Comparison of ENCODE assay signal across 20 cellular contexts in the genomic region with DNA sequence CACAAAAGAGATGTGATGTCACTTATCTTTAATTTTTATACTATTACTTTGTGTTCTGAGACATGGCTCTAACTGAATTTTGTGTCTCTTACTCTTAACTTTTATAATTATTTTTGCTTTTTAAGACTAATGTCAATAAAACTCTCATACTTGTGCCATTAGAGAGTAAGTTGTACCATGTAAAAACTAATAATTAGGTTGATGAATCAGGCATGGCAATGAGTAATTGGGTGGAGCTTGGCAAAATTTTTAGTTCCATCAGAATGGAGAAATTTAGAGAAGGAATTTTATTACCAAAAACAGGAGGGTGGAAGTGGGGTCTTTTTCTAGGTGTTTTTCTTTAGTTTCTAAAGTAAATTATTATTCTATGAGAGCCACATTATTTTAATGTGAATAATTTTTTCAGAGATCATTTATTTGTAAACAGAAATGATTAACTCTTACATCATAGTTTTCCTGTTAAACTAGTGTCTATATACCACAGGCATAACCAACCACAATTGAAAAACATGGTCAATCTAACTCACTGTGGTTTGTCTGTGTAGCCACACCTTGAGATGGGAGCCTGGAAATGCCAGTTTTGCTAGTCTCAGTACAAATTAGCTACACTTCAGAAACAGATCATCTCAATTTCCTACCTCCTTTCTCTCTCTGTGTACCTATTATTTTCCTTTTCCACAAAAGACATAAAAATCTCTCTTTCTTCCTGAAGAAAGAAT.
"Had no signal": no experiment of that assay in that cellular context is flagged by ENCODE, and none has a peak within 500 bp of the region (broad histone marks: within the 10 kb centered on the region; RNA-seq: fewer than 3 reads in every experiment).

No MANE protein-coding gene starts in this region.

- H3K9me3 ChIP-seq: psoas muscle, right lobe of liver had no signal

- H3K4me3 ChIP-seq: dorsolateral prefrontal cortex, esophagus muscularis mucosa, lung, psoas muscle, right lobe of liver, stomach, thoracic aorta had no signal

- ATAC-seq: activated CD4-positive, CD25-positive, alpha-beta regulatory T cell treated with anti-CD3 and anti-CD28 coated beads, Interleukin-2, amount 50 U/mL, for 24 hours; psoas muscle; right lobe of liver; T-cell had no signal

- H3K27me3 ChIP-seq: dorsolateral prefrontal cortex, esophagus muscularis mucosa, right lobe of liver, stomach had no signal

- H3K27ac ChIP-seq: dorsolateral prefrontal cortex, esophagus muscularis mucosa, psoas muscle, right lobe of liver, stomach, thoracic aorta had no signal

- H3K36me3 ChIP-seq: esophagus muscularis mucosa, right lobe of liver, stomach, thoracic aorta had no signal

- DNase-seq: activated CD4-positive, alpha-beta T cell treated with anti-CD3 and anti-CD28 coated beads, Interleukin-2, amount 50 U/mL, for 1 hour; activated CD8-positive, alpha-beta memory T cell treated with anti-CD3 and anti-CD28 coated beads for 24 hours; activated naive CD4-positive, alpha-beta T cell; activated naive CD8-positive, alpha-beta T cell treated with anti-CD3 and anti-CD28 coated beads, Interleukin-2, amount 10 ng/mL, durations not matched to agents 7 days and 5 days; dorsolateral prefrontal cortex; endodermal cell; foreskin melanocyte; head of caudate nucleus; immature natural killer cell; midbrain; psoas muscle; right lobe of liver; stimulated activated CD4-positive, alpha-beta T cell treated with anti-CD3 and anti-CD28 coated beads, Interleukin-1b, Interleukin-23, amount 100 ng/mL, for 48 hours; stomach; T-cell; T-helper 9 cell had no signal

- H3K4me1 ChIP-seq: esophagus muscularis mucosa, psoas muscle, right lobe of liver, stomach had no signal
